Comparison of ENCODE assay signal across 10 cellular contexts in genomic region chr1:15916417-15916816, GRCh38. TPM values are rescaled to one million over a fixed set of nuclear protein-coding genes. Genes with fewer than 3 reads are reported as not detected.
A peak's percentile ranks its signal among the peaks of the same experiment; 100 is the strongest.
DNase-seq lines count a peak whose midpoint lies in the region; ATAC-seq and TF ChIP-seq lines count a peak whose summit lies in the region.
"Had no signal": no experiment of that assay in that cellular context is flagged by ENCODE, and none has a peak within 500 bp of the region (broad histone marks: within the 10 kb centered on the region; RNA-seq: fewer than 3 reads in every experiment).

No MANE protein-coding gene starts in this region.

- H3K36me3 Mint-ChIP-seq in stimulated activated naive CD8-positive, alpha-beta T cell treated with anti-CD3 and anti-CD28 coated beads, Interleukin-15, Interleukin-2, amounts not matched to agents 100 ng/mL and 50 ng/mL, for 24 hours (ENCODE audit: low read depth) = peaks cover 78% of the 10 kb centered on the region
- peaks cover 81% of the 10 kb centered on the region for H3K36me3 Mint-ChIP-seq in activated B cell treated with CpG ODN at 0.5 μM for 24 hours (ENCODE audit: low read depth)

- TF ChIP-seq CTCF in activated B cell treated with CpG ODN at 0.5 μM for 24 hours (IDR thresholded peaks at IDR 0.05) = no peak

- H3K9me3 Mint-ChIP-seq in stimulated activated naive CD8-positive, alpha-beta T cell treated with anti-CD3 and anti-CD28 coated beads, Interleukin-15, Interleukin-2, amounts not matched to agents 100 ng/mL and 50 ng/mL, for 24 hours = no peaks in the 10 kb centered on the region
- H3K9me3 Mint-ChIP-seq in activated B cell treated with CpG ODN at 0.5 μM for 24 hours = no peaks in the 10 kb centered on the region

- peaks cover 67% of the 10 kb centered on the region for H3K4me1 Mint-ChIP-seq in stimulated activated naive CD8-positive, alpha-beta T cell treated with anti-CD3 and anti-CD28 coated beads, Interleukin-15, Interleukin-2, amounts not matched to agents 100 ng/mL and 50 ng/mL, for 24 hours (ENCODE audit: low read depth)
- peaks cover 31% of the 10 kb centered on the region for H3K4me1 Mint-ChIP-seq in activated B cell treated with CpG ODN at 0.5 μM for 24 hours

- CTCF ChIA-PET in activated B cell treated with CpG ODN at 0.5 μM for 24 hours (lab: Charles Lee) = interaction anchor here (0.9 to 1.7 kb wide), 2 partner anchors 81 to 101 kb away, joined by 3 to 12 read pairs; no protein-coding TSS in a partner anchor

- H3K27me3 Mint-ChIP-seq in stimulated activated naive CD8-positive, alpha-beta T cell treated with anti-CD3 and anti-CD28 coated beads, Interleukin-15, Interleukin-2, amounts not matched to agents 100 ng/mL and 50 ng/mL, for 24 hours = no peaks in the 10 kb centered on the region
- H3K27me3 Mint-ChIP-seq in activated B cell treated with CpG ODN at 0.5 μM for 24 hours = no peaks in the 10 kb centered on the region

- no peak for ATAC-seq in stimulated activated naive CD8-positive, alpha-beta T cell treated with anti-CD3 and anti-CD28 coated beads, Interleukin-15, Interleukin-2, amounts not matched to agents 100 U/mL and 50 U/mL, for 24 hours
- ATAC-seq in activated B cell treated with CpG ODN at 0.5 μM for 24 hours (ENCODE audit: low read depth) (no peak), GM18858 (IDR thresholded peaks at IDR 0.05; ENCODE audit: unreplicated experiment) (no peak)

- POLR2A ChIA-PET in activated B cell treated with CpG ODN at 0.5 μM for 24 hours (lab: Charles Lee) = interaction anchor here (0.5 to 1.8 kb wide), 5 partner anchors 48 to 89 kb away, joined by 3 to 13 read pairs (median 6); no protein-coding TSS in a partner anchor

- no peak for DNase-seq in stimulated activated naive CD8-positive, alpha-beta T cell treated with anti-CD3 and anti-CD28 coated beads, Interleukin-15, Interleukin-2, amounts not matched to agents 100 U/mL and 50 U/mL, for 24 hours
- DNase-seq in activated B cell treated with CpG ODN at 0.5 μM for 24 hours (no peak), iris pigment epithelial cell (ENCODE audit: low read depth) (peak; percentile 38), NCI-H146 treated with DMSO at 0.1 percent for 48 hours (lab: John Stamatoyannopoulos, UW; ENCODE audit: unreplicated experiment) (no peak), NCI-H2081 treated with DMSO at 0.1 percent for 48 hours (lab: John Stamatoyannopoulos, UW) (no peak), C1 segment of cervical spinal cord (lab: John Stamatoyannopoulos, UW) (no peak)
- DNase-seq: left ventricle myocardium superior; stimulated activated CD4-positive, alpha-beta T cell treated with anti-CD3 and anti-CD28 coated beads, Interleukin-4, amount 100 ng/mL, for 4 hours had no signal

- H3K27ac Mint-ChIP-seq in stimulated activated naive CD8-positive, alpha-beta T cell treated with anti-CD3 and anti-CD28 coated beads, Interleukin-15, Interleukin-2, amounts not matched to agents 100 ng/mL and 50 ng/mL, for 24 hours = peak overlapping the region; percentile 81
- peak overlapping the region; percentile 59 for H3K27ac Mint-ChIP-seq in activated B cell treated with CpG ODN at 0.5 μM for 24 hours

- peak overlapping the region; percentile 50 for H3K4me3 Mint-ChIP-seq in stimulated activated naive CD8-positive, alpha-beta T cell treated with anti-CD3 and anti-CD28 coated beads, Interleukin-15, Interleukin-2, amounts not matched to agents 100 ng/mL and 50 ng/mL, for 24 hours
- H3K4me3 Mint-ChIP-seq in activated B cell treated with CpG ODN at 0.5 μM for 24 hours = peak overlapping the region; percentile 20

- intact Hi-C loops in activated B cell treated with CpG ODN at 0.5 μM for 24 hours (cut with micrococcal nuclease) = loop anchor here (5.0 kb wide), 1 partner anchor 34 kb away; no protein-coding TSS in a partner anchor

RNA-seq across cellular contexts. Expression of gene ZBTB17, which starts 59.5 kb away (rescaled TPM):
- 109 and 121 TPM in 2 replicates for total RNA-seq in activated B cell treated with CpG ODN at 0.5 μM for 24 hours
